In genomic region chr1:18128298-18128697, GRCh38 we compare ENCODE assay signal across 1 cellular context.
TF ChIP-seq lines count a peak whose summit lies in the region.

No MANE protein-coding gene starts in this region.

TF ChIP-seq in HepG2, 621 proteins besides CTCF, POLR2A, EP300 and RAD21 (continued from another document and continues in another):
- TF ChIP-seq ARID3A (IDR thresholded peaks at IDR 0.05; ENCODE audit: low read depth, low read length) (no peak), ZNF512B (CRISPR knock-in tag; IDR thresholded peaks at IDR 0.05; ENCODE audit: borderline replicate concordance) (no peak), ZNF367 (CRISPR knock-in tag; IDR thresholded peaks at IDR 0.05; ENCODE audit: borderline replicate concordance) (no peak), ATF7-NPFF (CRISPR knock-in tag; IDR thresholded peaks at IDR 0.05; ENCODE audit: low read depth) (no peak), NR1H2 (CRISPR knock-in tag; IDR thresholded peaks at IDR 0.05; ENCODE audit: borderline replicate concordance, low read depth) (no peak), SATB2 (CRISPR knock-in tag; IDR thresholded peaks at IDR 0.05) (no peak), ZNF879 (CRISPR knock-in tag; IDR thresholded peaks at IDR 0.05) (no peak), MXD4 (CRISPR knock-in tag; IDR thresholded peaks at IDR 0.05) (no peak), UBTF (CRISPR knock-in tag; IDR thresholded peaks at IDR 0.05) (no peak), SUZ12 (IDR thresholded peaks at IDR 0.05; ENCODE audit: low read depth, low read length) (no peak), DDIT3 (CRISPR knock-in tag; IDR thresholded peaks at IDR 0.05) (no peak), ZNF10 (CRISPR knock-in tag; IDR thresholded peaks at IDR 0.05; ENCODE audit: borderline replicate concordance, low read depth) (no peak), SRSF4 (IDR thresholded peaks at IDR 0.05; ENCODE audit: low read depth, low read length, poor library complexity, severe bottlenecking) (no peak), ZBTB38 (CRISPR knock-in tag; IDR thresholded peaks at IDR 0.05) (no peak), RFXANK (CRISPR knock-in tag; IDR thresholded peaks at IDR 0.05) (no peak), ZBTB14 (CRISPR knock-in tag; IDR thresholded peaks at IDR 0.05) (no peak), NR2F6 (IDR thresholded peaks at IDR 0.05) (no peak), NR2F6 (CRISPR knock-in tag; IDR thresholded peaks at IDR 0.05) (peak; percentile 47; the same call in 1 of the 2 replicates), IKZF4 (CRISPR knock-in tag; IDR thresholded peaks at IDR 0.05; ENCODE audit: borderline replicate concordance, low read depth, not compliant biosample characterization) (no peak), ZNF12 (CRISPR knock-in tag; IDR thresholded peaks at IDR 0.05) (no peak), ARID2 (CRISPR knock-in tag; IDR thresholded peaks at IDR 0.05; ENCODE audit: borderline replicate concordance) (0 out of 2 replicates have a peak, but pooled peaks have one; percentile 29), NFE2 (CRISPR knock-in tag; IDR thresholded peaks at IDR 0.05) (no peak), ZNF24 (IDR thresholded peaks at IDR 0.05) (no peak), SMAD9 (CRISPR knock-in tag; IDR thresholded peaks at IDR 0.05) (no peak), DRAP1 (CRISPR knock-in tag; IDR thresholded peaks at IDR 0.05) (no peak), ZNF737 (CRISPR knock-in tag; IDR thresholded peaks at IDR 0.05; ENCODE audit: borderline replicate concordance) (no peak), ZNF142 (CRISPR knock-in tag; IDR thresholded peaks at IDR 0.05) (no peak), RNF2 (conservative IDR thresholded peaks at IDR 0.05; ENCODE audit: low read depth) (no peak), SP1 (IDR thresholded peaks at IDR 0.05) (no peak), SP1 (CRISPR knock-in tag; IDR thresholded peaks at IDR 0.05) (no peak), HMGA1 (CRISPR knock-in tag; conservative IDR thresholded peaks at IDR 0.05) (no peak), CERS6 (CRISPR knock-in tag; IDR thresholded peaks at IDR 0.05) (no peak), PRMT3 (CRISPR knock-in tag; IDR thresholded peaks at IDR 0.05; ENCODE audit: borderline replicate concordance, low read depth) (no peak), AHDC1 (CRISPR knock-in tag; IDR thresholded peaks at IDR 0.05; ENCODE audit: borderline replicate concordance) (no peak), ZNF280B (CRISPR knock-in tag; IDR thresholded peaks at IDR 0.05; ENCODE audit: borderline replicate concordance) (no peak), HDAC6 (IDR thresholded peaks at IDR 0.05; ENCODE audit: low read depth, low read length) (no peak)
